ENCODE assay signal across 8 cellular contexts in genomic region chr19:584240-585001, GRCh38. TPM values are rescaled to one million over a fixed set of nuclear protein-coding genes. Genes with fewer than 3 reads are reported as not detected.
DNase-seq lines count a peak whose midpoint lies in the region; ATAC-seq and TF ChIP-seq lines count a peak whose summit lies in the region.

No MANE protein-coding gene starts in this region.

- H3K4me1 ChIP-seq in CD4-positive, CD25-positive, alpha-beta regulatory T cell (ENCODE audit: control insufficient read depth, insufficient read depth, low read length, poor library complexity, severe bottlenecking) = peaks cover 18% of the 10 kb centered on the region
- peaks cover 0 to 20% of the 10 kb centered on the region in 2 donors for H3K4me1 ChIP-seq in left lung

- DNase-seq in CD4-positive, CD25-positive, alpha-beta regulatory T cell = peak; percentile 50 to 65 (median 55)
- DNase-seq in HT1080 (ENCODE audit: low read depth) (peak; percentile 34), activated B cell treated with CpG ODN at 0.5 μM for 24 hours (peak; percentile 72), cardiac fibroblast (ENCODE audit: low read depth in 2 of 2) (peak; percentile 35 to 61), left lung (peak in 1 of 2 donors; percentile 86)
- peak; percentile 79 for DNase-seq in stimulated activated CD8-positive, alpha-beta memory T cell treated with anti-CD3 and anti-CD28 coated beads, Interleukin-4, amount 100 ng/mL, for 48 hours

- ATAC-seq in CD4-positive, CD25-positive, alpha-beta regulatory T cell (ENCODE audit: low read depth in 2 of 2) = peak; percentile 65 to 73
- peak; percentile 76 for ATAC-seq in activated B cell treated with CpG ODN at 0.5 μM for 24 hours (ENCODE audit: low read depth)
- peak; percentile 64 for ATAC-seq in left lung
- ATAC-seq in GM18517 (IDR thresholded peaks at IDR 0.05; ENCODE audit: unreplicated experiment) = no peak
- ATAC-seq in GM21717 (IDR thresholded peaks at IDR 0.05; ENCODE audit: unreplicated experiment) = no peak

- no peak overlapping the region for H3K27ac ChIP-seq in CD4-positive, CD25-positive, alpha-beta regulatory T cell (ENCODE audit: insufficient read depth, low read length, poor library complexity, severe bottlenecking)
- no peak overlapping the region for H3K27ac ChIP-seq in left lung

- H3K4me1 Mint-ChIP-seq in CD4-positive, CD25-positive, alpha-beta regulatory T cell = peaks cover 0 to 15% (median 0%) of the 10 kb centered on the region in 4 donors
- H3K4me1 Mint-ChIP-seq in activated B cell treated with CpG ODN at 0.5 μM for 24 hours = peaks cover 8% of the 10 kb centered on the region

- H3K27me3 ChIP-seq in CD4-positive, CD25-positive, alpha-beta regulatory T cell (ENCODE audit: control insufficient read depth, insufficient read depth, low read length) = no peaks in the 10 kb centered on the region
- peaks cover 17 to 52% of the 10 kb centered on the region in 2 donors for H3K27me3 ChIP-seq in left lung

- no peak overlapping the region for H3K4me3 ChIP-seq in CD4-positive, CD25-positive, alpha-beta regulatory T cell (ENCODE audit: low read depth, low read length)
- H3K4me3 ChIP-seq in cardiac fibroblast (replicated peaks in 1 of 2; ENCODE audit: low read depth in 2 of 2, low read length in 2 of 2) = no peak overlapping the region
- no peak overlapping the region for H3K4me3 ChIP-seq in left lung

- POLR2A ChIA-PET in activated B cell treated with CpG ODN at 0.5 μM for 24 hours (lab: Charles Lee) = interaction anchor here (0.6 to 1.6 kb wide), 3 partner anchors 10 to 76 kb away, joined by 4 to 8 read pairs (median 4); partner anchors contain the start of gene POLRMT

- TF ChIP-seq CTCF in activated B cell treated with CpG ODN at 0.5 μM for 24 hours (IDR thresholded peaks at IDR 0.05) (peak; percentile 16), cardiac fibroblast (IDR thresholded peaks at IDR 0.05; ENCODE audit: low read depth, low read length) (peak; percentile 77), left lung (IDR thresholded peaks at IDR 0.05) (peak; percentile 83 to 87)

- H3K36me3 ChIP-seq in CD4-positive, CD25-positive, alpha-beta regulatory T cell (ENCODE audit: control insufficient read depth, insufficient read depth, low read length) = peaks cover 15% of the 10 kb centered on the region
- H3K36me3 ChIP-seq in left lung = peaks cover 0 to 41% of the 10 kb centered on the region in 2 donors

- no peaks in the 10 kb centered on the region for H3K9me3 Mint-ChIP-seq in CD4-positive, CD25-positive, alpha-beta regulatory T cell
- no peaks in the 10 kb centered on the region for H3K9me3 Mint-ChIP-seq in activated B cell treated with CpG ODN at 0.5 μM for 24 hours

- H3K9me3 ChIP-seq in CD4-positive, CD25-positive, alpha-beta regulatory T cell (ENCODE audit: control insufficient read depth in 2 of 2, low read length in 2 of 2) = no peaks in the 10 kb centered on the region
- H3K9me3 ChIP-seq in left lung = no peaks in the 10 kb centered on the region

- H3K27ac Mint-ChIP-seq in CD4-positive, CD25-positive, alpha-beta regulatory T cell = no peak overlapping the region
- no peak overlapping the region for H3K27ac Mint-ChIP-seq in activated B cell treated with CpG ODN at 0.5 μM for 24 hours

- CTCF ChIA-PET in activated B cell treated with CpG ODN at 0.5 μM for 24 hours (lab: Charles Lee) = interaction anchor here (0.6 to 3.2 kb wide), 8 partner anchors 8 to 150 kb away, joined by 3 to 22 read pairs (median 3); no protein-coding TSS in a partner anchor

- no peaks in the 10 kb centered on the region for H3K36me3 Mint-ChIP-seq in CD4-positive, CD25-positive, alpha-beta regulatory T cell
- H3K36me3 Mint-ChIP-seq in activated B cell treated with CpG ODN at 0.5 μM for 24 hours (ENCODE audit: low read depth) = peaks cover 19% of the 10 kb centered on the region

- H3K4me3 Mint-ChIP-seq in CD4-positive, CD25-positive, alpha-beta regulatory T cell = peak overlapping the region in 1 of 4 donors; percentile 54
- H3K4me3 Mint-ChIP-seq in activated B cell treated with CpG ODN at 0.5 μM for 24 hours = no peak overlapping the region

- H3K27me3 Mint-ChIP-seq in CD4-positive, CD25-positive, alpha-beta regulatory T cell = peaks cover 17% of the 10 kb centered on the region
- H3K27me3 Mint-ChIP-seq in activated B cell treated with CpG ODN at 0.5 μM for 24 hours = peaks cover 4% of the 10 kb centered on the region

- intact Hi-C loops in activated B cell treated with CpG ODN at 0.5 μM for 24 hours (cut with micrococcal nuclease) (loop anchor here (1.0 to 2.0 kb wide), 2 partner anchors 76 to 150 kb away; no protein-coding TSS in a partner anchor), left lung (cut with DNase I) (no loop called here)

RNA-seq across cellular contexts. Expression of gene HCN2, which starts 5.3 kb away (rescaled TPM):
- 1.2 TPM for total RNA-seq in CD4-positive, CD25-positive, alpha-beta regulatory T cell
- polyA plus RNA-seq in CD4-positive, CD25-positive, alpha-beta regulatory T cell = not detected
- 0.27 and 0.37 TPM in 2 replicates for total RNA-seq in HT1080 (2014; rRNA removed; shearing (Covaris generic))
- polyA plus RNA-seq in HT1080 (2015; cell fraction: cytosol; rRNA removed) = 1.0 and 1.8 TPM in 2 replicates
- polyA plus RNA-seq in HT1080 (2015; cell fraction: nucleus; rRNA removed) = 0.42 and 0.74 TPM in 2 replicates
- total RNA-seq in activated B cell treated with CpG ODN at 0.5 μM for 24 hours = 0.13 and 0.17 TPM in 2 replicates
- under 1 TPM; 0.38 to 0.50 TPM for total RNA-seq in left lung

RNA-seq across cellular contexts. Expression of gene BSG, which starts 12.0 kb away (rescaled TPM):
- 132 TPM for total RNA-seq in CD4-positive, CD25-positive, alpha-beta regulatory T cell
- 100 to 1,000 TPM; 282 to 338 (median 300) TPM for polyA plus RNA-seq in CD4-positive, CD25-positive, alpha-beta regulatory T cell
- 475 and 545 TPM in 2 replicates for total RNA-seq in HT1080 (2014; rRNA removed; shearing (Covaris generic))
- 509 and 543 TPM in 2 replicates for polyA plus RNA-seq in HT1080 (2015; cell fraction: cytosol; rRNA removed)
- polyA plus RNA-seq in HT1080 (2015; cell fraction: nucleus; rRNA removed) = 704 and 747 TPM in 2 replicates
- total RNA-seq in activated B cell treated with CpG ODN at 0.5 μM for 24 hours (150 and 152 TPM in 2 replicates), left lung (100 to 1,000 TPM; 339 to 457 TPM)

RNA-seq across cellular contexts. Expression of gene GZMM, which starts 40.6 kb away (rescaled TPM):
- 38.3 TPM for total RNA-seq in CD4-positive, CD25-positive, alpha-beta regulatory T cell
- polyA plus RNA-seq in CD4-positive, CD25-positive, alpha-beta regulatory T cell = 100 to 1,000 TPM in 1 of 4 donors, 10 to 100 TPM in 3; 61.5 to 124 (median 90.0) TPM
- not detected in 2 replicates for total RNA-seq in HT1080 (2014; rRNA removed; shearing (Covaris generic))
- not detected in 2 replicates for polyA plus RNA-seq in HT1080 (2015; cell fraction: cytosol; rRNA removed)
- polyA plus RNA-seq in HT1080 (2015; cell fraction: nucleus; rRNA removed) = not detected in 2 replicates
- total RNA-seq in activated B cell treated with CpG ODN at 0.5 μM for 24 hours (0.22 TPM in 1 of 2 replicates, not detected in the other), left lung (1 to 10 TPM; 1.4 TPM)

RNA-seq across cellular contexts. Expression of gene POLRMT, which starts 48.9 kb away (rescaled TPM):
- total RNA-seq in CD4-positive, CD25-positive, alpha-beta regulatory T cell = 62.9 TPM
- polyA plus RNA-seq in CD4-positive, CD25-positive, alpha-beta regulatory T cell = 10 to 100 TPM; 25.4 to 38.1 (median 34.1) TPM
- total RNA-seq in HT1080 (2014; rRNA removed; shearing (Covaris generic)) = 86.9 and 100 TPM in 2 replicates
- polyA plus RNA-seq in HT1080 (2015; cell fraction: cytosol; rRNA removed) = 40.1 and 41.5 TPM in 2 replicates
- 131 and 150 TPM in 2 replicates for polyA plus RNA-seq in HT1080 (2015; cell fraction: nucleus; rRNA removed)
- 54.7 and 58.2 TPM in 2 replicates for total RNA-seq in activated B cell treated with CpG ODN at 0.5 μM for 24 hours
- 10 to 100 TPM; 28.5 to 36.9 TPM for total RNA-seq in left lung

RNA-seq across cellular contexts. Expression of gene CDC34, which starts 52.9 kb away (rescaled TPM):
- 39.2 TPM for total RNA-seq in CD4-positive, CD25-positive, alpha-beta regulatory T cell
- 10 to 100 TPM; 32.2 to 37.8 (median 34.8) TPM for polyA plus RNA-seq in CD4-positive, CD25-positive, alpha-beta regulatory T cell
- total RNA-seq in HT1080 (2014; rRNA removed; shearing (Covaris generic)) = 107 and 110 TPM in 2 replicates
- polyA plus RNA-seq in HT1080 (2015; cell fraction: cytosol; rRNA removed) = 51.4 and 65.4 TPM in 2 replicates
- 31.6 and 41.6 TPM in 2 replicates for polyA plus RNA-seq in HT1080 (2015; cell fraction: nucleus; rRNA removed)
- 19.8 and 23.1 TPM in 2 replicates for total RNA-seq in activated B cell treated with CpG ODN at 0.5 μM for 24 hours
- 10 to 100 TPM; 50.9 to 55.5 TPM for total RNA-seq in left lung

Comparison
In these comparisons a context has a peak if more than half of its experiments do, and no peak if none do; other contexts are left out.
1. ATAC-seq: peak in CD4-positive, CD25-positive, alpha-beta regulatory T cell (2 of 2), activated B cell treated with CpG ODN at 0.5 μM for 24 hours (single experiment) and left lung (single experiment); none in GM18517 (single experiment) and GM21717 (single experiment).
2. CTCF ChIP-seq: peak in every context shown above with its lines; median percentile 85 in left lung; 77 in cardiac fibroblast; 16 in activated B cell treated with CpG ODN at 0.5 μM for 24 hours.
3. RNA of gene GZMM, which starts 40.6 kb away (total RNA-seq): 38.3 TPM in CD4-positive, CD25-positive, alpha-beta regulatory T cell (single experiment); 1.4 TPM in left lung, 0.22 TPM in activated B cell treated with CpG ODN at 0.5 μM for 24 hours and not detected in HT1080; every median in the first group is over 10 times any median in the second.